In genomic region chr15:67722418-67722817, GRCh38 we compare ENCODE assay signal across 11 cellular contexts.
"Had no signal": no experiment of that assay in that cellular context is flagged by ENCODE, and none has a peak within 500 bp of the region (broad histone marks: within the 10 kb centered on the region; RNA-seq: fewer than 3 reads in every experiment).

No MANE protein-coding gene starts in this region.

- H3K4me3 ChIP-seq: GM23248, GM23338, HAP-1 had no signal

- H3K9me3 Mint-ChIP-seq: GM23338, H9, HFFc6 had no signal

- H3K27ac Mint-ChIP-seq: GM23338, H9, HFFc6 had no signal

- H3K9me3 ChIP-seq: HAP-1 had no signal

- H3K4me1 Mint-ChIP-seq: H9 had no signal

- H3K9ac ChIP-seq: GM23248 had no signal

- ATAC-seq: GM23338, HCT116 had no signal

- DNase-seq: GM23248, GOT3, H7, H9, HCEC 1CT, HFFc6 had no signal

- H3K36me3 ChIP-seq: HAP-1 had no signal

- H3K4me2 ChIP-seq: GM23338 had no signal

- FAIRE-seq: H1, H54 had no signal

- H2AFZ ChIP-seq: GM23248, GM23338 had no signal

- H3K4me3 Mint-ChIP-seq: GM23338, H9, HFFc6 had no signal

- H3K27ac ChIP-seq: GM23248 had no signal
